Comparison of ENCODE assay signal across 15 cellular contexts in the genomic region with DNA sequence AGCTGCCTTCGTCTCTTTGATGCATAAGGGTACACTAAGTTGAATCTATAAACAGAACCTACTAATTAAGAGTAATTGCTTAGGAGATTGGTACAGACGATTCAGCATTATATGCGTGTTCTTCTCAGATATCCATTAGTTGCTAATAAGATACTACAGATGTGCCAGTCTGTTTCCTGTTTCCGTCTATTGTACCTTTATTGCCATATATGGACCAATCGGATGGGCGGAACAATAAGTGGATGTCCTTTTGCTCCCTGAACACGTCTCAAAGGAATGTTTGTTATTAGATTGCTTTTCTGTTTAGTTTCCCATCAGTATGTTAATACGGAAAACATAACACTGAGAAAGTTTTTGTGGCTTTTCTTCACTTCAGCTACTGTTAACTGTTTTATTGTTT.
DNase-seq lines count a peak whose midpoint lies in the region; ATAC-seq, FAIRE-seq and TF ChIP-seq lines count a peak whose summit lies in the region.
"Had no signal": no experiment of that assay in that cellular context is flagged by ENCODE, and none has a peak within 500 bp of the region (broad histone marks: within the 10 kb centered on the region; RNA-seq: fewer than 3 reads in every experiment).

No MANE protein-coding gene starts in this region.

- no peaks in the 10 kb centered on the region for H3K79me2 ChIP-seq in hepatocyte

- WGBS in hepatocyte (ENCODE audit: low lambda C conversion rate, missing lambda C conversion rate): 49% methylated on average over 8 of the region's 8 CpGs

- H3K27me3 ChIP-seq in brain microvascular endothelial cell (replicated peaks) (no peaks in the 10 kb centered on the region), hepatocyte (no peaks in the 10 kb centered on the region), gastrocnemius medialis (no peaks in the 10 kb centered on the region)

- ATAC-seq in gastrocnemius medialis (peak in 1 of 2 donors; percentile 47), GM21786 (IDR thresholded peaks at IDR 0.05; ENCODE audit: unreplicated experiment) (no peak)
- ATAC-seq: left colon, T-helper 17 cell had no signal

- intact Hi-C loops in gastrocnemius medialis (cut with DNase I; ENCODE audit: low total_unique reads): no loop called here

- H3K4me2 ChIP-seq in hepatocyte: peak overlapping the region; percentile 67

- no peaks in the 10 kb centered on the region for H3K9me3 ChIP-seq in hepatocyte (ENCODE audit: low read depth)
- no peaks in the 10 kb centered on the region for H3K9me3 ChIP-seq in gastrocnemius medialis

- DNase-seq in H54 (ENCODE audit: insufficient read length, low spot score): no peak
- peak; percentile 23 for DNase-seq in brain microvascular endothelial cell
- DNase-seq in hepatocyte (ENCODE audit: low spot score): no peak
- DNase-seq in gastrocnemius medialis: no peak
- DNase-seq in T-helper 2 cell treated with Interferon-gamma antibody and Interleukin-4, amounts not matched to agents 5 μg/mL and 100 μg/mL, for 36 hours (ENCODE audit: low spot score): no peak
- DNase-seq in erythroblast (lab: John Stamatoyannopoulos, UW): no peak
- DNase-seq in NCI-H748 (lab: John Stamatoyannopoulos, UW; ENCODE audit: unreplicated experiment): no peak
- DNase-seq: activated CD4-positive, alpha-beta T cell treated with anti-CD3 and anti-CD28 coated beads, Interleukin-2, amount 50 U/mL, for 1 hour; CD4-positive, alpha-beta memory T cell; cerebellar nuclear complex; Karpas-422; left colon; T-helper 17 cell had no signal

- TF ChIP-seq CTCF in brain microvascular endothelial cell (IDR thresholded peaks at IDR 0.05; ENCODE audit: low read depth, low read length, missing control alignments) (no peak), hepatocyte (IDR thresholded peaks at IDR 0.05; ENCODE audit: poor library complexity) (no peak), gastrocnemius medialis (IDR thresholded peaks at IDR 0.05 in 4 of 5, conservative IDR thresholded peaks at IDR 0.05 in 1 of 5) (no peak)

- H3K4me1 ChIP-seq in hepatocyte (ENCODE audit: insufficient read depth): peaks cover 7% of the 10 kb centered on the region
- H3K4me1 ChIP-seq in gastrocnemius medialis: peaks cover 0 to under 1% of the 10 kb centered on the region in 2 donors

- TF ChIP-seq POLR2A in H54 (IDR thresholded peaks at IDR 0.05; ENCODE audit: low read depth, low read length) (no peak), gastrocnemius medialis (IDR thresholded peaks at IDR 0.05) (no peak), erythroblast (IDR thresholded peaks at IDR 0.05; ENCODE audit: low read length) (no peak)

- no peaks in the 10 kb centered on the region for H3K36me3 ChIP-seq in brain microvascular endothelial cell (replicated peaks)
- no peaks in the 10 kb centered on the region for H3K36me3 ChIP-seq in hepatocyte (replicated peaks; ENCODE audit: insufficient read depth, low read depth)
- H3K36me3 ChIP-seq in gastrocnemius medialis: no peaks in the 10 kb centered on the region

- H3K27me3 Mint-ChIP-seq in T-helper 2 cell treated with Interferon-gamma antibody and Interleukin-4, amounts not matched to agents 5 μg/mL and 100 μg/mL, for 36 hours (ENCODE audit: low read depth): no peaks in the 10 kb centered on the region
- H3K27me3 Mint-ChIP-seq: CD4-positive, alpha-beta memory T cell; T-helper 17 cell had no signal

- peak; percentile 70 for FAIRE-seq in H54 (lab: Jason Lieb, UNC)
- FAIRE-seq: frontal cortex had no signal

- H3K9me2 ChIP-seq in hepatocyte (replicated peaks; ENCODE audit: insufficient read depth): no peaks in the 10 kb centered on the region

- H3K4me3 ChIP-seq in brain microvascular endothelial cell (ENCODE audit: low read depth, low read length) (peak overlapping the region; percentile 21), hepatocyte (peak overlapping the region; percentile 15), gastrocnemius medialis (peak overlapping the region in 3 of 4 donors; percentile 1 to 23 (median 7))

- no peak overlapping the region for H3K4me3 Mint-ChIP-seq in T-helper 2 cell treated with Interferon-gamma antibody and Interleukin-4, amounts not matched to agents 5 μg/mL and 100 μg/mL, for 36 hours
- H3K4me3 Mint-ChIP-seq: CD4-positive, alpha-beta memory T cell; T-helper 17 cell had no signal

- no peak overlapping the region for H3K27ac Mint-ChIP-seq in T-helper 2 cell treated with Interferon-gamma antibody and Interleukin-4, amounts not matched to agents 5 μg/mL and 100 μg/mL, for 36 hours
- H3K27ac Mint-ChIP-seq: CD4-positive, alpha-beta memory T cell; T-helper 17 cell had no signal

- H3K9me3 Mint-ChIP-seq in T-helper 2 cell treated with Interferon-gamma antibody and Interleukin-4, amounts not matched to agents 5 μg/mL and 100 μg/mL, for 36 hours: peaks cover 7% of the 10 kb centered on the region

- H3K4me1 Mint-ChIP-seq in T-helper 2 cell treated with Interferon-gamma antibody and Interleukin-4, amounts not matched to agents 5 μg/mL and 100 μg/mL, for 36 hours (ENCODE audit: low read depth): no peaks in the 10 kb centered on the region
- H3K4me1 Mint-ChIP-seq: CD4-positive, alpha-beta memory T cell; T-helper 17 cell had no signal

- no peaks in the 10 kb centered on the region for H4K20me1 ChIP-seq in hepatocyte (ENCODE audit: insufficient read depth, poor library complexity, severe bottlenecking)

- H2AFZ ChIP-seq in hepatocyte: peak overlapping the region; percentile 21

- in situ Hi-C loops in brain microvascular endothelial cell (cut with HindIII; ENCODE audit: low pct_ligation_motif_present, low sequenced_read_pairs) (no loop called here), gastrocnemius medialis (cut with MboI; ENCODE audit: low sequenced_read_pairs in 4 of 4) (no loop called here)

- peak overlapping the region; percentile 14 for H3K27ac ChIP-seq in brain microvascular endothelial cell
- peak overlapping the region; percentile 39 for H3K27ac ChIP-seq in hepatocyte
- H3K27ac ChIP-seq in gastrocnemius medialis: peak overlapping the region; percentile 2 to 62 (median 50)

- H3K36me3 Mint-ChIP-seq in T-helper 2 cell treated with Interferon-gamma antibody and Interleukin-4, amounts not matched to agents 5 μg/mL and 100 μg/mL, for 36 hours (ENCODE audit: low read depth): no peaks in the 10 kb centered on the region
- H3K36me3 Mint-ChIP-seq: CD4-positive, alpha-beta memory T cell had no signal
